ENCODE assay signal across 30 cellular contexts in genomic region chr6:156389296-156389695, GRCh38.
"Had no signal": no experiment of that assay in that cellular context is flagged by ENCODE, and none has a peak within 500 bp of the region (broad histone marks: within the 10 kb centered on the region; RNA-seq: fewer than 3 reads in every experiment).

No MANE protein-coding gene starts in this region.

- H3K27me3 ChIP-seq: Peyer's patch, SJSA1 had no signal

- H2AFZ ChIP-seq: PC-9 had no signal

- H3K9me3 ChIP-seq: Peyer's patch, SJSA1, SK-N-SH had no signal

- H3K27ac ChIP-seq: KMS-11, PC-9, Peyer's patch, RWPE1, SJSA1 had no signal

- H3K4me1 ChIP-seq: Peyer's patch, SJSA1 had no signal

- H3K4me2 ChIP-seq: KMS-11, PC-9, SK-N-SH had no signal

- H3K4me3 ChIP-seq: PC-9, Peyer's patch, SJSA1 had no signal

- DNase-seq: Karpas-422, KBM-7, MM.1S, MV-4-11, NCI-H1092, NCI-H1105, NCI-H1417 treated with DMSO at 0.1 percent for 48 hours, NCI-H1436 treated with DMSO at 0.1 percent for 48 hours, NCI-H1694 treated with DMSO at 0.1 percent for 48 hours, NCI-H187 treated with DMSO at 0.1 percent for 48 hours, NCI-H2029, NCI-H2081, NCI-H2171 treated with DMSO at 0.1 percent for 48 hours, NCI-H2227 treated with DMSO at 0.1 percent for 48 hours, NCI-H446 treated with DMSO at 0.1 percent for 48 hours, NCI-H510A, NCI-H524, NCI-H526, NCI-H69, NCI-H748 treated with DMSO at 0.1 percent for 48 hours, NCI-H82, PC-9, Peyer's patch, Right ventricle myocardium superior, SHP77 treated with DMSO at 0.1 percent for 48 hours, SK-N-SH, SW 1271 had no signal

- H3K36me3 ChIP-seq: Peyer's patch, SJSA1 had no signal

- H3K9ac ChIP-seq: KMS-11, SK-N-SH had no signal
